Comparison of ENCODE assay signal across 22 cellular contexts in the genomic region with DNA sequence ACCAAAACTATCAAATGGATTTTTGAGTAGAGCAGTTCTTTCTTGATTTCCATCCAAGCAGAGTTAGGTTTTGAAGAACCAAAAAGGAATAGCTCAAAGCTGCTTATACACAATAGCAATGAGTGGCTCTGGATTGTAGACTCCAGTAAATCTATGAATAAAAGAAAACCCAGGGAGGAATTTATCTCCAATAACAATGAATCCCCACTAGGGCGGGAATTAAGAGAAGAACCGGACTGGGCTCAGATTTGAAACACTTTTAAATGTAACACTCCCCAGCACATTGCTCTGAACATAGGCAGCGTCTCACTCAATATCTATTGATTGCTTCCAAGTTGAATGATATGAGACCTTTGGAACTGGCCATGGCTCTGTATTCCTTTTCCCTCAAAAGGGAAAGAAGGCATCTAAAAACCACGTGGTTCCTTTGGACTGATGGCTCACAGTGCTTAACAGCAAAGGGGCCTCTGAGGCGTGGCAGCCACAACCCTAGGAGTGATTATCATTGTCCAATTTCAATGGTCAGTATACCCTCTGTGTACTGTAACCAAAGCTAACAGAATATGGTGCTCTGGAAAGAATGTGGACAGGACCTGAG.
A peak's percentile ranks its signal among the peaks of the same experiment; 100 is the strongest.
DNase-seq lines count a peak whose midpoint lies in the region; ATAC-seq, FAIRE-seq and TF ChIP-seq lines count a peak whose summit lies in the region.
"Had no signal": no experiment of that assay in that cellular context is flagged by ENCODE, and none has a peak within 500 bp of the region (broad histone marks: within the 10 kb centered on the region; RNA-seq: fewer than 3 reads in every experiment).

No MANE protein-coding gene starts in this region.

- H3K9me3 ChIP-seq in OCI-LY1 (ENCODE audit: low read length) (no peaks in the 10 kb centered on the region), right lobe of liver (no peaks in the 10 kb centered on the region), transverse colon (no peaks in the 10 kb centered on the region), BE2C (no peaks in the 10 kb centered on the region)
- H3K9me3 ChIP-seq: right atrium auricular region had no signal

- H3K4me1 Mint-ChIP-seq in brain = peaks cover 79% of the 10 kb centered on the region
- H3K4me1 Mint-ChIP-seq: memory B cell had no signal

- H3K27me3 ChIP-seq in OCI-LY1 (ENCODE audit: insufficient read depth, low read length) (no peaks in the 10 kb centered on the region), right lobe of liver (no peaks in the 10 kb centered on the region), transverse colon (no peaks in the 10 kb centered on the region), BE2C (no peaks in the 10 kb centered on the region)
- H3K27me3 ChIP-seq: right atrium auricular region had no signal

- WGBS in right lobe of liver (ENCODE audit: insufficient coverage, low coverage, low lambda C conversion rate, missing lambda C conversion rate) = 12% methylated on average over 5 of the region's 5 CpGs
- WGBS in transverse colon (ENCODE audit: low coverage in 1 of 2), 2 donors = 67 to 78% methylated on average over 3 to 5 of the region's 5 CpGs

- H3K27ac ChIP-seq in OCI-LY1 (ENCODE audit: low read depth, low read length, poor library complexity, severe bottlenecking) (peak overlapping the region; percentile 94), right lobe of liver (peak overlapping the region; percentile 7 to 86 (median 19)), transverse colon (peak overlapping the region; percentile 30 to 68 (median 54))
- H3K27ac ChIP-seq: WERI-Rb-1 had no signal

- peak overlapping the region; percentile 16; the same call in 1 of the 2 replicates for H3K9ac ChIP-seq in OCI-LY1 (ENCODE audit: low read length)

- TF ChIP-seq POLR2A in right lobe of liver (IDR thresholded peaks at IDR 0.05) (no peak), transverse colon (IDR thresholded peaks at IDR 0.05) (no peak), GM12892 (IDR thresholded peaks at IDR 0.05; ENCODE audit: low read depth, low read length) (no peak)

- H3K4me1 ChIP-seq in OCI-LY1 (ENCODE audit: insufficient read depth, low read length, severe bottlenecking) (peaks cover 99% of the 10 kb centered on the region), right lobe of liver (peaks cover 0 to 27% (median 9%) of the 10 kb centered on the region in 4 donors), transverse colon (peaks cover 14 to 66% (median 31%) of the 10 kb centered on the region in 4 donors), BE2C (peaks cover 10% of the 10 kb centered on the region)

- peak; percentile 65 to 83 (median 74) for ATAC-seq in right lobe of liver
- ATAC-seq: stimulated activated effector memory CD8-positive, alpha-beta T cell treated with anti-CD3 and anti-CD28 coated beads, Interleukin-12 subunit alpha, Interleukin-12 subunit beta, amount 100 ng/mL, for 72 hours had no signal

- TF ChIP-seq CTCF in OCI-LY1 (IDR thresholded peaks at IDR 0.05; ENCODE audit: low read length) = no peak
- TF ChIP-seq CTCF in brain (conservative IDR thresholded peaks at IDR 0.05) = no peak
- no peak for TF ChIP-seq CTCF in right lobe of liver (IDR thresholded peaks at IDR 0.05)
- peak in 1 of 5 experiments; percentile 15 for TF ChIP-seq CTCF in transverse colon (IDR thresholded peaks at IDR 0.05)
- no peak for TF ChIP-seq CTCF in BE2C (IDR thresholded peaks at IDR 0.05; ENCODE audit: low read depth, low read length)

- DNase-seq in right lobe of liver (no peak), transverse colon (no peak), BE2C (no peak), GM12892 (ENCODE audit: insufficient read length) (no peak), EL (no peak)
- DNase-seq: activated CD4-positive, alpha-beta T cell treated with anti-CD3 and anti-CD28 coated beads, Interleukin-2, amount 50 U/mL, for 4 hours; activated naive CD4-positive, alpha-beta T cell; anterior cingulate cortex; hypothalamus; KG1; NCI-H2081; NCI-H524; SIG-M5; WERI-Rb-1 had no signal

- no peaks in the 10 kb centered on the region for H3K36me3 Mint-ChIP-seq in brain
- H3K36me3 Mint-ChIP-seq: memory B cell; stimulated activated effector memory CD8-positive, alpha-beta T cell treated with anti-CD3 and anti-CD28 coated beads, Interleukin-12 subunit alpha, Interleukin-12 subunit beta, amount 100 ng/mL, for 72 hours had no signal

- FAIRE-seq in GM12892 (lab: Jason Lieb, UNC) = no peak
- FAIRE-seq: GM18507, keratinocyte had no signal

- H3K79me2 ChIP-seq in OCI-LY1 (ENCODE audit: insufficient read depth, low read length) = peaks cover 74% of the 10 kb centered on the region

- TF ChIP-seq EP300 in transverse colon (IDR thresholded peaks at IDR 0.05; ENCODE audit: low read depth) = no peak

- peak overlapping the region; percentile 60 for H3K4me3 ChIP-seq in OCI-LY1 (ENCODE audit: low read depth, low read length, poor library complexity, severe bottlenecking)
- no peak overlapping the region for H3K4me3 ChIP-seq in right lobe of liver
- no peak overlapping the region for H3K4me3 ChIP-seq in transverse colon
- H3K4me3 ChIP-seq in BE2C (ENCODE audit: low read depth, low read length) = no peak overlapping the region
- H3K4me3 ChIP-seq: right atrium auricular region had no signal

- H3K9me3 Mint-ChIP-seq in brain = no peaks in the 10 kb centered on the region
- H3K9me3 Mint-ChIP-seq: memory B cell; stimulated activated effector memory CD8-positive, alpha-beta T cell treated with anti-CD3 and anti-CD28 coated beads, Interleukin-12 subunit alpha, Interleukin-12 subunit beta, amount 100 ng/mL, for 72 hours; T-helper 1 cell treated with Interleukin-12 subunit alpha and Interleukin-12 subunit beta and Interleukin-4 antibody, amounts not matched to agents 30 μg/mL and 1 μg/mL, for 36 hours had no signal

- no peaks in the 10 kb centered on the region for H4K20me1 ChIP-seq in OCI-LY1 (ENCODE audit: insufficient read depth, low read length)

- H3K4me3 Mint-ChIP-seq in brain = peak overlapping the region in 2 of 5 experiments; percentile 35 to 61
- H3K4me3 Mint-ChIP-seq: memory B cell; stimulated activated effector memory CD8-positive, alpha-beta T cell treated with anti-CD3 and anti-CD28 coated beads, Interleukin-12 subunit alpha, Interleukin-12 subunit beta, amount 100 ng/mL, for 72 hours; T-helper 1 cell treated with Interleukin-12 subunit alpha and Interleukin-12 subunit beta and Interleukin-4 antibody, amounts not matched to agents 30 μg/mL and 1 μg/mL, for 36 hours had no signal

- H3K27ac Mint-ChIP-seq in brain = peak overlapping the region in 4 of 5 experiments; percentile 57 to 83 (median 74)
- H3K27ac Mint-ChIP-seq: memory B cell; stimulated activated effector memory CD8-positive, alpha-beta T cell treated with anti-CD3 and anti-CD28 coated beads, Interleukin-12 subunit alpha, Interleukin-12 subunit beta, amount 100 ng/mL, for 72 hours; T-helper 1 cell treated with Interleukin-12 subunit alpha and Interleukin-12 subunit beta and Interleukin-4 antibody, amounts not matched to agents 30 μg/mL and 1 μg/mL, for 36 hours had no signal

- intact Hi-C loops in right lobe of liver (cut with DNase I) (no loop called here), transverse colon (cut with DNase I; ENCODE audit: low total_unique reads) (no loop called here)

- H3K36me3 ChIP-seq in OCI-LY1 (ENCODE audit: insufficient read depth, low read length) (no peaks in the 10 kb centered on the region), right lobe of liver (no peaks in the 10 kb centered on the region), transverse colon (no peaks in the 10 kb centered on the region), BE2C (no peaks in the 10 kb centered on the region)
- H3K36me3 ChIP-seq: right atrium auricular region, WERI-Rb-1 had no signal

- H3K4me2 ChIP-seq in OCI-LY1 (ENCODE audit: low read length) = peak overlapping the region; percentile 65

- no peaks in the 10 kb centered on the region for H3K9me2 ChIP-seq in OCI-LY1 (ENCODE audit: low read depth, low read length)

- no peaks in the 10 kb centered on the region for H3F3A ChIP-seq in OCI-LY1 (ENCODE audit: insufficient read depth, low read length)

- in situ Hi-C loops in transverse colon (cut with MboI; ENCODE audit: low pct_ligation_motif_present in 1 of 4, low pct_unique_long_range_greater_than_20kb in 1 of 4, low sequenced_read_pairs in 3 of 4) = no loop called here

- H3K27me3 Mint-ChIP-seq in brain = no peaks in the 10 kb centered on the region

- no peak overlapping the region for H2AFZ ChIP-seq in OCI-LY1 (ENCODE audit: low read length)

Comparison
In these comparisons a context has a peak if more than half of its experiments do, and no peak if none do; other contexts are left out.
1. H3K27ac ChIP-seq: peak in every context shown above with its lines; median percentile 94 in OCI-LY1; 54 in transverse colon; 19 in right lobe of liver.